ENCODE assay signal across 1 cellular context in genomic region chr15:72042865-72043264, GRCh38.
TF ChIP-seq lines count a peak whose summit lies in the region.

No MANE protein-coding gene starts in this region.

TF ChIP-seq in GM23338, 12 proteins besides CTCF, POLR2A, EP300 and RAD21 (continued from another document):
- TF ChIP-seq ETS1 (IDR thresholded peaks at IDR 0.05) (no peak), JUNB (IDR thresholded peaks at IDR 0.05; ENCODE audit: unreplicated experiment) (no peak), EZH2 (IDR thresholded peaks at IDR 0.05; ENCODE audit: low read depth, unreplicated experiment) (no peak), NANOG (IDR thresholded peaks at IDR 0.05; ENCODE audit: borderline replicate concordance) (no peak), ZNF114 (CRISPR knock-in tag; IDR thresholded peaks at IDR 0.05) (no peak), POLR2AphosphoS5 (IDR thresholded peaks at IDR 0.05; ENCODE audit: low read depth) (no peak)
- TF ChIP-seq, protein P1, sequence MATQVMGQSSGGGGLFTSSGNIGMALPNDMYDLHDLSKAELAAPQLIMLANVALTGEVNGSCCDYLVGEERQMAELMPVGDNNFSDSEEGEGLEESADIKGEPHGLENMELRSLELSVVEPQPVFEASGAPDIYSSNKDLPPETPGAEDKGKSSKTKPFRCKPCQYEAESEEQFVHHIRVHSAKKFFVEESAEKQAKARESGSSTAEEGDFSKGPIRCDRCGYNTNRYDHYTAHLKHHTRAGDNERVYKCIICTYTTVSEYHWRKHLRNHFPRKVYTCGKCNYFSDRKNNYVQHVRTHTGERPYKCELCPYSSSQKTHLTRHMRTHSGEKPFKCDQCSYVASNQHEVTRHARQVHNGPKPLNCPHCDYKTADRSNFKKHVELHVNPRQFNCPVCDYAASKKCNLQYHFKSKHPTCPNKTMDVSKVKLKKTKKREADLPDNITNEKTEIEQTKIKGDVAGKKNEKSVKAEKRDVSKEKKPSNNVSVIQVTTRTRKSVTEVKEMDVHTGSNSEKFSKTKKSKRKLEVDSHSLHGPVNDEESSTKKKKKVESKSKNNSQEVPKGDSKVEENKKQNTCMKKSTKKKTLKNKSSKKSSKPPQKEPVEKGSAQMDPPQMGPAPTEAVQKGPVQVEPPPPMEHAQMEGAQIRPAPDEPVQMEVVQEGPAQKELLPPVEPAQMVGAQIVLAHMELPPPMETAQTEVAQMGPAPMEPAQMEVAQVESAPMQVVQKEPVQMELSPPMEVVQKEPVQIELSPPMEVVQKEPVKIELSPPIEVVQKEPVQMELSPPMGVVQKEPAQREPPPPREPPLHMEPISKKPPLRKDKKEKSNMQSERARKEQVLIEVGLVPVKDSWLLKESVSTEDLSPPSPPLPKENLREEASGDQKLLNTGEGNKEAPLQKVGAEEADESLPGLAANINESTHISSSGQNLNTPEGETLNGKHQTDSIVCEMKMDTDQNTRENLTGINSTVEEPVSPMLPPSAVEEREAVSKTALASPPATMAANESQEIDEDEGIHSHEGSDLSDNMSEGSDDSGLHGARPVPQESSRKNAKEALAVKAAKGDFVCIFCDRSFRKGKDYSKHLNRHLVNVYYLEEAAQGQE (IDR thresholded peaks at IDR 0.05; ENCODE audit: unreplicated experiment): no peak
